ENCODE assay signal across 9 cellular contexts in genomic region chr19:7506385-7507328, GRCh38. TPM values are rescaled to one million over a fixed set of nuclear protein-coding genes. Genes with fewer than 3 reads are reported as not detected.
DNase-seq lines count a peak whose midpoint lies in the region; ATAC-seq lines count a peak whose summit lies in the region.
"Had no signal": no experiment of that assay in that cellular context is flagged by ENCODE, and none has a peak within 500 bp of the region (broad histone marks: within the 10 kb centered on the region; RNA-seq: fewer than 3 reads in every experiment).

No MANE protein-coding gene starts in this region.

- no peaks in the 10 kb centered on the region for H3K36me3 Mint-ChIP-seq in activated CD8-positive, alpha-beta memory T cell treated with anti-CD3 and anti-CD28 coated beads, Interleukin-2, amount 10 ng/mL, durations not matched to agents 7 days and 5 days
- H3K36me3 Mint-ChIP-seq in activated CD4-positive, alpha-beta T cell treated with anti-CD3 and anti-CD28 coated beads, Interleukin-2, amount 10 ng/mL, durations not matched to agents 24 days and 14 days (ENCODE audit: low read depth): no peaks in the 10 kb centered on the region
- H3K36me3 Mint-ChIP-seq in natural killer cell treated with Interleukin-12 subunit alpha and Interleukin-12 subunit beta and Interleukin-15 and Interleukin-18, amount 100 ng/mL, for 72 hours: no peaks in the 10 kb centered on the region
- H3K36me3 Mint-ChIP-seq: CD4-positive, alpha-beta memory T cell had no signal

- ATAC-seq in activated CD8-positive, alpha-beta memory T cell treated with anti-CD3 and anti-CD28 coated beads, Interleukin-2, amount 10 ng/mL, durations not matched to agents 7 days and 5 days: peak; percentile 79
- ATAC-seq in natural killer cell treated with Interleukin-12 subunit alpha and Interleukin-12 subunit beta and Interleukin-15 and Interleukin-18, amount 100 ng/mL, for 72 hours: peak; percentile 75 to 83
- ATAC-seq in GM21737 (IDR thresholded peaks at IDR 0.05; ENCODE audit: unreplicated experiment): no peak
- ATAC-seq in HG02571 (IDR thresholded peaks at IDR 0.05; ENCODE audit: unreplicated experiment): no peak

- no peaks in the 10 kb centered on the region for H3K9me3 Mint-ChIP-seq in activated CD8-positive, alpha-beta memory T cell treated with anti-CD3 and anti-CD28 coated beads, Interleukin-2, amount 10 ng/mL, durations not matched to agents 7 days and 5 days (ENCODE audit: low read depth)
- no peaks in the 10 kb centered on the region for H3K9me3 Mint-ChIP-seq in activated CD4-positive, alpha-beta T cell treated with anti-CD3 and anti-CD28 coated beads, Interleukin-2, amount 10 ng/mL, durations not matched to agents 24 days and 14 days
- H3K9me3 Mint-ChIP-seq in natural killer cell treated with Interleukin-12 subunit alpha and Interleukin-12 subunit beta and Interleukin-15 and Interleukin-18, amount 100 ng/mL, for 72 hours: no peaks in the 10 kb centered on the region

- CTCF ChIA-PET in activated CD8-positive, alpha-beta memory T cell treated with anti-CD3 and anti-CD28 coated beads, Interleukin-2, amount 10 ng/mL, durations not matched to agents 7 days and 5 days (lab: Charles Lee): interaction anchor here (1.4 to 1.6 kb wide), 2 partner anchors 20 to 62 kb away, joined by 4 read pairs; no protein-coding TSS in a partner anchor

- H3K27ac Mint-ChIP-seq in activated CD8-positive, alpha-beta memory T cell treated with anti-CD3 and anti-CD28 coated beads, Interleukin-2, amount 10 ng/mL, durations not matched to agents 7 days and 5 days: no peak overlapping the region
- H3K27ac Mint-ChIP-seq in activated CD4-positive, alpha-beta T cell treated with anti-CD3 and anti-CD28 coated beads, Interleukin-2, amount 10 ng/mL, durations not matched to agents 24 days and 14 days: no peak overlapping the region
- H3K27ac Mint-ChIP-seq in natural killer cell treated with Interleukin-12 subunit alpha and Interleukin-12 subunit beta and Interleukin-15 and Interleukin-18, amount 100 ng/mL, for 72 hours: no peak overlapping the region

- intact Hi-C loops in activated CD4-positive, alpha-beta T cell treated with anti-CD3 and anti-CD28 coated beads, Interleukin-2, amount 10 ng/mL, durations not matched to agents 24 days and 14 days (cut with micrococcal nuclease): no loop called here

- peaks cover 13% of the 10 kb centered on the region for H3K4me1 Mint-ChIP-seq in activated CD8-positive, alpha-beta memory T cell treated with anti-CD3 and anti-CD28 coated beads, Interleukin-2, amount 10 ng/mL, durations not matched to agents 7 days and 5 days
- peaks cover 8% of the 10 kb centered on the region for H3K4me1 Mint-ChIP-seq in activated CD4-positive, alpha-beta T cell treated with anti-CD3 and anti-CD28 coated beads, Interleukin-2, amount 10 ng/mL, durations not matched to agents 24 days and 14 days
- peaks cover 0 to 9% of the 10 kb centered on the region in 2 donors for H3K4me1 Mint-ChIP-seq in natural killer cell treated with Interleukin-12 subunit alpha and Interleukin-12 subunit beta and Interleukin-15 and Interleukin-18, amount 100 ng/mL, for 72 hours (ENCODE audit: low read depth in 2 of 2)

- peaks cover 31% of the 10 kb centered on the region for H3K27me3 Mint-ChIP-seq in activated CD8-positive, alpha-beta memory T cell treated with anti-CD3 and anti-CD28 coated beads, Interleukin-2, amount 10 ng/mL, durations not matched to agents 7 days and 5 days
- H3K27me3 Mint-ChIP-seq in activated CD4-positive, alpha-beta T cell treated with anti-CD3 and anti-CD28 coated beads, Interleukin-2, amount 10 ng/mL, durations not matched to agents 24 days and 14 days: peaks cover 16% of the 10 kb centered on the region
- H3K27me3 Mint-ChIP-seq in natural killer cell treated with Interleukin-12 subunit alpha and Interleukin-12 subunit beta and Interleukin-15 and Interleukin-18, amount 100 ng/mL, for 72 hours: peaks cover 9 to 18% of the 10 kb centered on the region in 2 donors

- H3K4me3 Mint-ChIP-seq in activated CD8-positive, alpha-beta memory T cell treated with anti-CD3 and anti-CD28 coated beads, Interleukin-2, amount 10 ng/mL, durations not matched to agents 7 days and 5 days: no peak overlapping the region
- H3K4me3 Mint-ChIP-seq in activated CD4-positive, alpha-beta T cell treated with anti-CD3 and anti-CD28 coated beads, Interleukin-2, amount 10 ng/mL, durations not matched to agents 24 days and 14 days: peak overlapping the region; percentile 28
- H3K4me3 Mint-ChIP-seq in natural killer cell treated with Interleukin-12 subunit alpha and Interleukin-12 subunit beta and Interleukin-15 and Interleukin-18, amount 100 ng/mL, for 72 hours: peak overlapping the region; percentile 64

- peak; percentile 77 for DNase-seq in activated CD8-positive, alpha-beta memory T cell treated with anti-CD3 and anti-CD28 coated beads, Interleukin-2, amount 10 ng/mL, durations not matched to agents 7 days and 5 days
- DNase-seq in activated CD8-positive, alpha-beta memory T cell treated with anti-CD3 and anti-CD28 coated beads for 24 hours: no peak
- DNase-seq in NCI-H345 (lab: John Stamatoyannopoulos, UW) (peak; percentile 83), fibroblast of peridontal ligament (ENCODE audit: extremely low read depth) (peak; percentile 55)
- peak; percentile 84 for DNase-seq in activated CD4-positive, alpha-beta T cell treated with anti-CD3 and anti-CD28 coated beads, Interleukin-2, amount 10 ng/mL, durations not matched to agents 24 days and 14 days
- no peak for DNase-seq in natural killer cell treated with Interleukin-12 subunit alpha and Interleukin-12 subunit beta and Interleukin-15 and Interleukin-18, amount 100 ng/mL, for 72 hours (ENCODE audit: low spot score)

RNA-seq across cellular contexts. Expression of gene ZNF358, which starts 9.2 kb away (rescaled TPM):
- total RNA-seq in activated CD8-positive, alpha-beta memory T cell treated with anti-CD3 and anti-CD28 coated beads, Interleukin-2, amount 10 ng/mL, durations not matched to agents 7 days and 5 days: 10 to 100 TPM in 1 of 2 experiments, 1 to 10 TPM in 1; 8.9 to 11.3 TPM
- 5.1 and 5.7 TPM in 2 replicates for total RNA-seq in activated CD4-positive, alpha-beta T cell treated with anti-CD3 and anti-CD28 coated beads, Interleukin-2, amount 10 ng/mL, durations not matched to agents 24 days and 14 days
- total RNA-seq in natural killer cell treated with Interleukin-12 subunit alpha and Interleukin-12 subunit beta and Interleukin-15 and Interleukin-18, amount 100 ng/mL, for 72 hours: 10 to 100 TPM; 10.2 to 15.6 TPM

RNA-seq across cellular contexts. Expression of gene MCOLN1, which starts 15.8 kb away (rescaled TPM):
- 10 to 100 TPM; 15.8 to 20.7 TPM for total RNA-seq in activated CD8-positive, alpha-beta memory T cell treated with anti-CD3 and anti-CD28 coated beads, Interleukin-2, amount 10 ng/mL, durations not matched to agents 7 days and 5 days
- 13.3 and 13.7 TPM in 2 replicates for total RNA-seq in activated CD4-positive, alpha-beta T cell treated with anti-CD3 and anti-CD28 coated beads, Interleukin-2, amount 10 ng/mL, durations not matched to agents 24 days and 14 days
- 10 to 100 TPM; 26.0 to 41.2 TPM for total RNA-seq in natural killer cell treated with Interleukin-12 subunit alpha and Interleukin-12 subunit beta and Interleukin-15 and Interleukin-18, amount 100 ng/mL, for 72 hours

RNA-seq across cellular contexts. Expression of gene PEX11G, which starts 17.8 kb away (rescaled TPM):
- 1 to 10 TPM in 1 of 2 experiments, under 1 TPM in 1; 0.58 to 1.9 TPM for total RNA-seq in activated CD8-positive, alpha-beta memory T cell treated with anti-CD3 and anti-CD28 coated beads, Interleukin-2, amount 10 ng/mL, durations not matched to agents 7 days and 5 days
- 1.1 and 1.2 TPM in 2 replicates for total RNA-seq in activated CD4-positive, alpha-beta T cell treated with anti-CD3 and anti-CD28 coated beads, Interleukin-2, amount 10 ng/mL, durations not matched to agents 24 days and 14 days
- total RNA-seq in natural killer cell treated with Interleukin-12 subunit alpha and Interleukin-12 subunit beta and Interleukin-15 and Interleukin-18, amount 100 ng/mL, for 72 hours: 1 to 10 TPM; 1.2 to 1.4 TPM

RNA-seq across cellular contexts. Expression of gene PNPLA6, which starts 28.9 kb away (rescaled TPM):
- 100 to 1,000 TPM; 160 to 184 TPM for total RNA-seq in activated CD8-positive, alpha-beta memory T cell treated with anti-CD3 and anti-CD28 coated beads, Interleukin-2, amount 10 ng/mL, durations not matched to agents 7 days and 5 days
- 122 and 125 TPM in 2 replicates for total RNA-seq in activated CD4-positive, alpha-beta T cell treated with anti-CD3 and anti-CD28 coated beads, Interleukin-2, amount 10 ng/mL, durations not matched to agents 24 days and 14 days
- 100 to 1,000 TPM; 259 to 369 TPM for total RNA-seq in natural killer cell treated with Interleukin-12 subunit alpha and Interleukin-12 subunit beta and Interleukin-15 and Interleukin-18, amount 100 ng/mL, for 72 hours

Comparison
In these comparisons a context has a peak if more than half of its experiments do, and no peak if none do; other contexts are left out.
1. DNase-seq: peak in activated CD8-positive, alpha-beta memory T cell treated with anti-CD3 and anti-CD28 coated beads, Interleukin-2, amount 10 ng/mL, durations not matched to agents 7 days and 5 days (single experiment), NCI-H345 (single experiment), activated CD4-positive, alpha-beta T cell treated with anti-CD3 and anti-CD28 coated beads, Interleukin-2, amount 10 ng/mL, durations not matched to agents 24 days and 14 days (single experiment) and fibroblast of peridontal ligament (single experiment); none in activated CD8-positive, alpha-beta memory T cell treated with anti-CD3 and anti-CD28 coated beads for 24 hours (single experiment) and natural killer cell treated with Interleukin-12 subunit alpha and Interleukin-12 subunit beta and Interleukin-15 and Interleukin-18, amount 100 ng/mL, for 72 hours (single experiment).
2. ATAC-seq: peak in activated CD8-positive, alpha-beta memory T cell treated with anti-CD3 and anti-CD28 coated beads, Interleukin-2, amount 10 ng/mL, durations not matched to agents 7 days and 5 days (single experiment) and natural killer cell treated with Interleukin-12 subunit alpha and Interleukin-12 subunit beta and Interleukin-15 and Interleukin-18, amount 100 ng/mL, for 72 hours (2 of 2); none in GM21737 (single experiment) and HG02571 (single experiment).